Comparison of ENCODE assay signal across 23 cellular contexts in genomic region chr3:45480871-45481270, GRCh38.
DNase-seq lines count a peak whose midpoint lies in the region; ATAC-seq and TF ChIP-seq lines count a peak whose summit lies in the region.
"Had no signal": no experiment of that assay in that cellular context is flagged by ENCODE, and none has a peak within 500 bp of the region (broad histone marks: within the 10 kb centered on the region; RNA-seq: fewer than 3 reads in every experiment).

No MANE protein-coding gene starts in this region.

- H3K27me3 ChIP-seq in breast epithelium: no peaks in the 10 kb centered on the region
- no peaks in the 10 kb centered on the region for H3K27me3 ChIP-seq in mammary epithelial cell (ENCODE audit: insufficient read depth, low read length)
- no peaks in the 10 kb centered on the region for H3K27me3 ChIP-seq in colonic mucosa
- H3K27me3 ChIP-seq: MG63, Peyer's patch, SJSA1 had no signal

- peak overlapping the region; percentile 48 for H3K4me2 ChIP-seq in mammary epithelial cell (ENCODE audit: insufficient read depth, low read depth, low read length)

- no peaks in the 10 kb centered on the region for H4K20me1 ChIP-seq in mammary epithelial cell (ENCODE audit: insufficient read depth, low read length)

- no TSS peak for BruUV-seq in MCF 10A (replicated peaks; lab: Mats Ljungman, UMichigan)
- no TSS peak for BruUV-seq in mammary epithelial cell (replicated peaks; lab: Mats Ljungman, UMichigan)

- intact Hi-C loops in MCF 10A (cut with micrococcal nuclease): no loop called here
- intact Hi-C loops in breast epithelium (cut with DNase I; ENCODE audit: low total_unique reads): no loop called here
- intact Hi-C loops in mammary epithelial cell (cut with micrococcal nuclease): no loop called here
- intact Hi-C loops in colonic mucosa (cut with DNase I): no loop called here

- peaks cover 16% of the 10 kb centered on the region for H3K36me3 Mint-ChIP-seq in MCF 10A (ENCODE audit: insufficient read depth, unreplicated experiment)

- dilution Hi-C loops in mammary epithelial cell (cut with HindIII; ENCODE audit: low sequenced_read_pairs): no loop called here

- H3K4me3 ChIP-seq in breast epithelium (no peak overlapping the region), mammary epithelial cell (replicated peaks in 1 of 3; ENCODE audit: insufficient read depth in 1 of 3, low read depth in 2 of 3, low read length in 3 of 3) (no peak overlapping the region), colonic mucosa (no peak overlapping the region)
- H3K4me3 ChIP-seq: MG63, Peyer's patch, SJSA1 had no signal

- H3K9me3 ChIP-seq in breast epithelium: no peaks in the 10 kb centered on the region
- H3K9me3 ChIP-seq in mammary epithelial cell (replicated peaks; ENCODE audit: insufficient read depth, low read length): no peaks in the 10 kb centered on the region
- no peaks in the 10 kb centered on the region for H3K9me3 ChIP-seq in colonic mucosa
- H3K9me3 ChIP-seq: MG63, Peyer's patch, SJSA1 had no signal

- H3K4me3 Mint-ChIP-seq in MCF 10A (ENCODE audit: unreplicated experiment): no peak overlapping the region
- H3K4me3 Mint-ChIP-seq: CD8-positive, alpha-beta T cell had no signal

- H3K4me1 Mint-ChIP-seq in MCF 10A (ENCODE audit: insufficient read depth, unreplicated experiment): peaks cover 29% of the 10 kb centered on the region

- no peaks in the 10 kb centered on the region for H3K9me3 Mint-ChIP-seq in MCF 10A (ENCODE audit: unreplicated experiment)

- TF ChIP-seq POLR2A in breast epithelium (IDR thresholded peaks at IDR 0.05): no peak

- no peak overlapping the region for H2AFZ ChIP-seq in mammary epithelial cell (ENCODE audit: low read depth, low read length)

- no peaks in the 10 kb centered on the region for H3K79me2 ChIP-seq in mammary epithelial cell (ENCODE audit: insufficient read depth, low read length)

- CTCF ChIA-PET in MCF 10A (lab: Yijun Ruan, JAX): no interaction called here
- CTCF ChIA-PET in mammary epithelial cell (lab: Charles Lee; ENCODE audit: low non-redundant PET): no interaction called here

- DNase-seq in MCF 10A (ENCODE audit: unreplicated experiment) (no peak), breast epithelium (ENCODE audit: low spot score in 2 of 2) (no peak), mammary epithelial cell (no peak), left lobe of liver (ENCODE audit: low spot score) (no peak), putamen (ENCODE audit: low spot score) (no peak), colonic mucosa (no peak), iPS-NIHi7 (ENCODE audit: extremely low spot score) (no peak), D341Med (ENCODE audit: low spot score) (no peak)
- DNase-seq: C1 segment of cervical spinal cord; CD8-positive, alpha-beta T cell; DMS53; GDM1; Karpas-422; MG63; NCI-H1048; NCI-H1436; NCI-H187 treated with DMSO at 0.1 percent for 48 hours; NCI-H2107; NCI-H2227 treated with DMSO at 0.1 percent for 48 hours; NCI-H510A; NK-92 treated with Interleukin-12 subunit alpha and Interleukin-12 subunit beta, amount 100 ng/mL, for 24 hours; Peyer's patch had no signal

- H3K4me1 ChIP-seq in breast epithelium: no peaks in the 10 kb centered on the region
- H3K4me1 ChIP-seq in mammary epithelial cell (ENCODE audit: insufficient read depth, low read length): peaks cover 29% of the 10 kb centered on the region
- H3K4me1 ChIP-seq in colonic mucosa: no peaks in the 10 kb centered on the region
- H3K4me1 ChIP-seq: Peyer's patch had no signal

- POLR2A ChIA-PET in MCF 10A (lab: Yijun Ruan, JAX): no interaction called here

- TF ChIP-seq CTCF in MCF 10A (IDR thresholded peaks at IDR 0.05; ENCODE audit: unreplicated experiment) (no peak), breast epithelium (IDR thresholded peaks at IDR 0.05) (no peak), mammary epithelial cell (conservative IDR thresholded peaks at IDR 0.05 in 1 of 2, IDR thresholded peaks at IDR 0.05 in 1 of 2; ENCODE audit: extremely low read depth in 1 of 2, insufficient read depth in 1 of 2, low read depth in 1 of 2, low read length in 2 of 2) (no peak), colonic mucosa (IDR thresholded peaks at IDR 0.05) (no peak)

- peak overlapping the region; percentile 20 for H3K27ac Mint-ChIP-seq in MCF 10A (ENCODE audit: low read depth, unreplicated experiment)
- H3K27ac Mint-ChIP-seq: CD8-positive, alpha-beta T cell had no signal

- no peaks in the 10 kb centered on the region for H3K27me3 Mint-ChIP-seq in MCF 10A (ENCODE audit: insufficient read depth, unreplicated experiment)

- H3K27ac ChIP-seq in breast epithelium: no peak overlapping the region
- no peak overlapping the region for H3K27ac ChIP-seq in mammary epithelial cell (ENCODE audit: insufficient read depth, low read depth, low read length)
- H3K27ac ChIP-seq in colonic mucosa: no peak overlapping the region
- H3K27ac ChIP-seq: Peyer's patch had no signal

- ATAC-seq in left lobe of liver: peak; percentile 10
- ATAC-seq: CD8-positive, alpha-beta T cell had no signal

- H3K9ac ChIP-seq in mammary epithelial cell (ENCODE audit: insufficient read depth, low read length) (no peak overlapping the region), colonic mucosa (ENCODE audit: low read depth in 2 of 2, low read length in 2 of 2) (no peak overlapping the region)

- H3K36me3 ChIP-seq in breast epithelium (no peaks in the 10 kb centered on the region), mammary epithelial cell (ENCODE audit: insufficient read depth, low read length) (peaks cover 2% of the 10 kb centered on the region), colonic mucosa (no peaks in the 10 kb centered on the region)
- H3K36me3 ChIP-seq: MG63 had no signal

- in situ Hi-C loops in mammary epithelial cell (cut with MboI; ENCODE audit: low sequenced_read_pairs in 2 of 2): no loop called here
